In the genomic region with DNA sequence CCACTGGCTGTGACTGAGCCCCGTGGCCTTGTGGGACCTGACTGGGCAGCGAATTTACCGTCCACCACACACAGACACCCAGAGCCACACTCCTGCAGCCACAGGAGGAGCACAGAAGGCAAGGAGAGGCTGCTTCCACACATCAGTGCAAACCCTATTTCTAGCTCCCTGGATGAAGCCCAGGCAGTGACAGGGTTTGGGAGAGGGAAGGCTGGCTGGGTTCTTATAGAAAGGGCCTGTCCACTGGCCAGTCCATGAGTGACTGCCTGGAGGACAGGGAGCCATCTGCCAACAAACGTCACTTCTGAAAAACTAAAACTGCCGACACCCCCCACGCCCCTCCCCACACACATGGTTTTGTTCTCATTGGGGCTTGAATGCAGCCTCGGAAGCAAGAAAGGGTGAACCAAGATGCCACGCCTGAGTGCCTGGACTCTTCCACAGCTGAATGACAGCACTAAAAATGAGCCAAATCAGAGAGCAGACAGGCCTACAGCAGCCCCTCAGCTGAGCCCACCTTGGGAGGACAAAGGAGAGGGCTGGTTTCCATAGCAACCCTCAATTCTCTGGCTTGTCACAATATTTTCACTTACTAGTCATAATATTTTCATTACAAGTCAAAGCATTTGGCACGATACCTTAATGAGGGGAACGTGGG, we compare ENCODE assay signal across 1 cellular context.
TF ChIP-seq lines count a peak whose summit lies in the region.

No MANE protein-coding gene starts in this region.

TF ChIP-seq in endothelial cell of umbilical vein, 7 proteins besides CTCF, POLR2A, EP300 and RAD21 (continued from another document):
- no peak for TF ChIP-seq JUN (IDR thresholded peaks at IDR 0.05; ENCODE audit: borderline replicate concordance, insufficient read depth, insufficient read length, low read depth)
- no peak for TF ChIP-seq EZH2 (IDR thresholded peaks at IDR 0.05; ENCODE audit: borderline replicate concordance, low read depth, low read length, severe bottlenecking)
TF ChIP-seq in endothelial cell of umbilical vein: peak in this region for 0.
